ENCODE assay signal across 16 cellular contexts in the genomic region with DNA sequence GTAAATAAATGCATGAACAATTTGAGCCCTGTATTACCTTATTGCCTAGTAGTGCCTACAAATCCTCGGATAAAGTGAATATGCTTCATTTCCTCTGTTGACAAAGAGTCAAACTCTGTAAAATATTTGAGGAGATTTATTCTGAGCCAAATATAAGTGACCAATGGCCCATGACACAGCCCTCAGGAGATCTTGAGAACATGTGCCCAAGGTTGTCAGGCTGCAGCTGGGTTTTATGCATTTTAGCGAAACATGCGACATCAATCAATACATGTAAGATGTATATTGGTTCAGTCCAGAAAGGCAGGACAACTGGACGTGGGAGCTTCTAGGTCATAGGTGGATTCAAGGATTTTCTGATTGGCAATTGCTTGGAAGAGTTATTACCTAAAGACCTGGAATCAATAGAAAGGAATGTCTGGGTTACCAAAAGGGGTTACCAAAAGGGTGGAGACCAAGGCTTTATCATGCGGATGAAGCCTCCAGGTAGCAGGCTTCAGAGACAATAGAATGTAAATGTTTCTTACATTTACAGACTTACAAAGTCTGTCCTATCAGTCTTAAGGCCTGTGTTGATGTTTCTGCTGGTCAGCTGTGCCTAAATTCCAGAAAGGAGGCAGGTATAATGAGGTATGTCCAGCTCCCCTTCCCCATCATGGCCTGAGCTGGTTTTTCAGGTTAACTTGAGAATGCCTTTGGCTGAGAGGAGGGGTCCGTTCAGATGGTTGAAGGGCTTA.
"Had no signal": no experiment of that assay in that cellular context is flagged by ENCODE, and none has a peak within 500 bp of the region (broad histone marks: within the 10 kb centered on the region; RNA-seq: fewer than 3 reads in every experiment).

No MANE protein-coding gene starts in this region.

- H3K4me3 Mint-ChIP-seq: natural killer cell, type B pancreatic cell had no signal

- H3K4me3 ChIP-seq: spleen had no signal

- H3K4me1 Mint-ChIP-seq: natural killer cell had no signal

- H3K27me3 ChIP-seq: spleen had no signal

- H3K27ac Mint-ChIP-seq: activated naive CD4-positive, alpha-beta T cell treated with anti-CD3 and anti-CD28 coated beads, Interleukin-2, amount 50 U/mL, for 72 hours; natural killer cell; type B pancreatic cell had no signal

- H3K36me3 Mint-ChIP-seq: activated naive CD4-positive, alpha-beta T cell treated with anti-CD3 and anti-CD28 coated beads, Interleukin-2, amount 50 U/mL, for 72 hours; natural killer cell; type B pancreatic cell had no signal

- ATAC-seq: activated naive CD4-positive, alpha-beta T cell treated with anti-CD3 and anti-CD28 coated beads, Interleukin-2, amount 50 U/mL, for 72 hours; natural killer cell had no signal

- DNase-seq: activated CD4-positive, alpha-beta T cell treated with anti-CD3 and anti-CD28 coated beads for 1 hour; activated gamma-delta T cell treated with Interleukin-2 at 50 U/mL for 16 hours; effector CD4-positive, alpha-beta T cell; foreskin fibroblast; hippocampal formation; left cardiac atrium; natural killer cell; spleen; stimulated activated naive CD4-positive, alpha-beta T cell; substantia nigra; SW 1271; T-helper 2 cell had no signal

- H3K27ac ChIP-seq: epithelial cell of prostate, spleen, VCaP had no signal

- H3K9me3 Mint-ChIP-seq: activated naive CD4-positive, alpha-beta T cell treated with anti-CD3 and anti-CD28 coated beads, Interleukin-2, amount 50 U/mL, for 72 hours; natural killer cell; type B pancreatic cell had no signal

- H3K9me3 ChIP-seq: spleen had no signal

- H3K4me1 ChIP-seq: spleen had no signal
